ENCODE assay signal across 19 cellular contexts in the genomic region with DNA sequence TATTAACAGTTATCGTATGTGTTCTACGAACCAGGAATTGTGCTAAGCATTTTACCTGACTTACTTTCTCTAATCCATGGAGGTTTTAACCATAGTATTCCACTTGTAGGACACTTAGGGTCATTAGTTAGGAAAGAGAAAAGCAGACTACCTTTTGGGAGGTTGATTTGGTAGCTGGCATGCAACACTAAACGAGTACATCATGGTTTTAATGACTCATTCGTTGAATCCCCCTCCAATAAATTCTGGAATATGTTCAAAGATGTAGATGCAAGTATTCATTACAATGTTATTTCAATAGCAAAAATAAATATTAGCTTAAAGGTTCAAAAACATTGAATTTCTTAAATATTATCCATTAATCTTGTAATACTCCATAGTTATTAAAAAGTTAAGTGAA.
DNase-seq lines count a peak whose midpoint lies in the region; ATAC-seq, FAIRE-seq and TF ChIP-seq lines count a peak whose summit lies in the region.
"Had no signal": no experiment of that assay in that cellular context is flagged by ENCODE, and none has a peak within 500 bp of the region (broad histone marks: within the 10 kb centered on the region; RNA-seq: fewer than 3 reads in every experiment).

No MANE protein-coding gene starts in this region.

- H3K4me3 ChIP-seq in astrocyte of the cerebellum (ENCODE audit: low read depth, low read length) (no peak overlapping the region), kidney (ENCODE audit: low read length in 2 of 2) (no peak overlapping the region), brain microvascular endothelial cell (ENCODE audit: low read depth, low read length) (no peak overlapping the region)
- H3K4me3 ChIP-seq: BLaER1 treated with 17β-estradiol and CSF1 and Interleukin-3, amounts not matched to agents 10 nM and 100 nM had no signal

- no peak for ATAC-seq in GM21526 (IDR thresholded peaks at IDR 0.05; ENCODE audit: low FRiP score, unreplicated experiment)

- DNase-seq in Daoy (ENCODE audit: low read depth): peak; percentile 16
- peak; percentile 66 for DNase-seq in LHCN-M2 (ENCODE audit: low read depth)
- peak; percentile 63 for DNase-seq in astrocyte of the cerebellum (ENCODE audit: low read depth)
- no peak for DNase-seq in kidney
- DNase-seq in activated CD4-positive, alpha-beta T cell treated with anti-CD3 and anti-CD28 coated beads, Interleukin-2, amount 10 ng/mL, durations not matched to agents 24 days and 14 days: no peak
- DNase-seq in stimulated activated CD4-positive, alpha-beta T cell treated with anti-CD3 and anti-CD28 coated beads, Interleukin-4, amount 100 ng/mL, for 4 hours: no peak
- no peak for DNase-seq in brain microvascular endothelial cell
- DNase-seq: CD8-positive, alpha-beta memory T cell; NCI-H1436 treated with DMSO at 0.1 percent for 48 hours; NCI-H2029 treated with DMSO at 0.1 percent for 48 hours; NCI-H774 had no signal

- in situ Hi-C loops in astrocyte of the cerebellum (cut with HindIII; ENCODE audit: low sequenced_read_pairs): no loop called here
- in situ Hi-C loops in brain microvascular endothelial cell (cut with HindIII; ENCODE audit: low pct_ligation_motif_present, low sequenced_read_pairs): no loop called here

- no peak for TF ChIP-seq CTCF in astrocyte of the cerebellum (IDR thresholded peaks at IDR 0.05; ENCODE audit: low read depth, low read length, missing control alignments)
- no peak for TF ChIP-seq CTCF in kidney (IDR thresholded peaks at IDR 0.05; ENCODE audit: borderline replicate concordance, extremely low read depth, insufficient read depth)
- no peak for TF ChIP-seq CTCF in brain microvascular endothelial cell (IDR thresholded peaks at IDR 0.05; ENCODE audit: low read depth, low read length, missing control alignments)

- H3K27ac Mint-ChIP-seq in activated CD4-positive, alpha-beta T cell treated with anti-CD3 and anti-CD28 coated beads, Interleukin-2, amount 10 ng/mL, durations not matched to agents 24 days and 14 days: no peak overlapping the region
- H3K27ac Mint-ChIP-seq: CD8-positive, alpha-beta memory T cell had no signal

- no peaks in the 10 kb centered on the region for H3K27me3 ChIP-seq in brain microvascular endothelial cell (replicated peaks)
- H3K27me3 ChIP-seq: BLaER1 treated with 17β-estradiol and CSF1 and Interleukin-3, amounts not matched to agents 10 nM and 100 nM had no signal

- no peak overlapping the region for H3K9ac ChIP-seq in kidney (ENCODE audit: low read length in 2 of 2)
- H3K9ac ChIP-seq: BLaER1 treated with 17β-estradiol and CSF1 and Interleukin-3, amounts not matched to agents 10 nM and 100 nM had no signal

- H3K27ac ChIP-seq in kidney (ENCODE audit: low read depth in 2 of 2, low read length in 2 of 2) (no peak overlapping the region), brain microvascular endothelial cell (no peak overlapping the region)
- H3K27ac ChIP-seq: HL-60 had no signal

- peaks cover 2% of the 10 kb centered on the region for H3K4me1 Mint-ChIP-seq in activated CD4-positive, alpha-beta T cell treated with anti-CD3 and anti-CD28 coated beads, Interleukin-2, amount 10 ng/mL, durations not matched to agents 24 days and 14 days

- peaks cover 5% of the 10 kb centered on the region for H3K27me3 Mint-ChIP-seq in activated CD4-positive, alpha-beta T cell treated with anti-CD3 and anti-CD28 coated beads, Interleukin-2, amount 10 ng/mL, durations not matched to agents 24 days and 14 days

- intact Hi-C loops in kidney (cut with DNase I): no loop called here
- intact Hi-C loops in activated CD4-positive, alpha-beta T cell treated with anti-CD3 and anti-CD28 coated beads, Interleukin-2, amount 10 ng/mL, durations not matched to agents 24 days and 14 days (cut with micrococcal nuclease): no loop called here

- no peaks in the 10 kb centered on the region for H3K9me3 ChIP-seq in kidney (ENCODE audit: control insufficient read depth in 1 of 2, low read length in 2 of 2)
- H3K9me3 ChIP-seq: BLaER1 treated with 17β-estradiol and CSF1 and Interleukin-3, amounts not matched to agents 10 nM and 100 nM had no signal

- peaks cover 7 to 8% of the 10 kb centered on the region in 2 donors for H3K4me1 ChIP-seq in kidney (ENCODE audit: control insufficient read depth in 1 of 2, insufficient read depth in 1 of 2, low read depth in 1 of 2, low read length in 2 of 2)

- H3K36me3 Mint-ChIP-seq in activated CD4-positive, alpha-beta T cell treated with anti-CD3 and anti-CD28 coated beads, Interleukin-2, amount 10 ng/mL, durations not matched to agents 24 days and 14 days (ENCODE audit: low read depth): no peaks in the 10 kb centered on the region
- H3K36me3 Mint-ChIP-seq: CD8-positive, alpha-beta memory T cell had no signal

- peak; percentile 29 for FAIRE-seq in kidney (lab: Jason Lieb, UNC)
- FAIRE-seq: A204.1, D721Med, GM12892, HTR-8/SVneo, RCC 7860 had no signal

- no peaks in the 10 kb centered on the region for H3K9me3 Mint-ChIP-seq in activated CD4-positive, alpha-beta T cell treated with anti-CD3 and anti-CD28 coated beads, Interleukin-2, amount 10 ng/mL, durations not matched to agents 24 days and 14 days
- H3K9me3 Mint-ChIP-seq: CD8-positive, alpha-beta memory T cell had no signal

- H3K4me3 Mint-ChIP-seq in activated CD4-positive, alpha-beta T cell treated with anti-CD3 and anti-CD28 coated beads, Interleukin-2, amount 10 ng/mL, durations not matched to agents 24 days and 14 days: no peak overlapping the region
- H3K4me3 Mint-ChIP-seq: CD8-positive, alpha-beta memory T cell had no signal

- H3K36me3 ChIP-seq in kidney (ENCODE audit: control insufficient read depth in 1 of 2, insufficient read depth in 2 of 2, low read length in 2 of 2): no peaks in the 10 kb centered on the region
- no peaks in the 10 kb centered on the region for H3K36me3 ChIP-seq in brain microvascular endothelial cell (replicated peaks)

Comparison
In these comparisons a context has a peak if more than half of its experiments do, and no peak if none do; other contexts are left out.
1. DNase-seq: peak in Daoy (single experiment), LHCN-M2 (single experiment) and astrocyte of the cerebellum (single experiment); none in kidney (single experiment), activated CD4-positive, alpha-beta T cell treated with anti-CD3 and anti-CD28 coated beads, Interleukin-2, amount 10 ng/mL, durations not matched to agents 24 days and 14 days (single experiment), stimulated activated CD4-positive, alpha-beta T cell treated with anti-CD3 and anti-CD28 coated beads, Interleukin-4, amount 100 ng/mL, for 4 hours (0 of 2) and brain microvascular endothelial cell (single experiment).